Comparison of ENCODE assay signal across 9 cellular contexts in the genomic region with DNA sequence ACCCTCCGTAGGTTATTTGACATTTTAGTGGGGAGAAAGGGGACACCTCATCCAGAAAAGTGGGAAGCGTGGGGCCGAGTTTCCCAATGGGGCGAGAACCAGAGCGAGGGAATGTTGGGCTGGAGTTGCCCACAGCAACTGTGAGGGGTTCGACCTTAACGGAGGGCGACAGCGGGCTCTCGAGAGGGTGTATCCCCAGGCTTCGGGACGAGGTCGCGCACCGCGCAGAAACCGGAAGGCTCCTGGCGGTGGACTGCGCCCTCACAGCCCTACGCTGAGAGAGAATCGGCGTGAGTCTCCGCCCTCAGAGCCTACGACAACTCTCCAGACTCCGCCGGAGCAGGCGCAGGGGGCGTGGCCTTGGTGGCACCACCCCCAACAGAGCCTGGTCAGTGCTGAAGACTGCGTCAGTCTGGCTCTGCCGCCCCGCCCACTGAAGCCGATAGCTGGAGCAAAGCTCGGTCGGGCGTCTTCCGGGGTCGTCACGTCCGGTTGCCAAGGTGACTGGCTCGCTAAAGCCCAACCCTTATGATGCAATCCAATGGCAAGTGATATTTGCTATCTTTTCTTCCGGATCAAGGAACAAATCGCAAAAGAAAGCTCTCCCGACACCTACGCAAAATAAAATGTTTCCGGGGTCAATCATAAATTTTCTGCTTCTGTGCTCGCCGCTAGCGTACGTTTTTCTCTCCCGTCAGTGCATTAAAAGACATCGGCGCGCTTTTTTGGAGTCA.
DNase-seq lines count a peak whose midpoint lies in the region; ATAC-seq and FAIRE-seq lines count a peak whose summit lies in the region.
"Had no signal": no experiment of that assay in that cellular context is flagged by ENCODE, and none has a peak within 500 bp of the region (broad histone marks: within the 10 kb centered on the region; RNA-seq: fewer than 3 reads in every experiment).

A gene with protein sequence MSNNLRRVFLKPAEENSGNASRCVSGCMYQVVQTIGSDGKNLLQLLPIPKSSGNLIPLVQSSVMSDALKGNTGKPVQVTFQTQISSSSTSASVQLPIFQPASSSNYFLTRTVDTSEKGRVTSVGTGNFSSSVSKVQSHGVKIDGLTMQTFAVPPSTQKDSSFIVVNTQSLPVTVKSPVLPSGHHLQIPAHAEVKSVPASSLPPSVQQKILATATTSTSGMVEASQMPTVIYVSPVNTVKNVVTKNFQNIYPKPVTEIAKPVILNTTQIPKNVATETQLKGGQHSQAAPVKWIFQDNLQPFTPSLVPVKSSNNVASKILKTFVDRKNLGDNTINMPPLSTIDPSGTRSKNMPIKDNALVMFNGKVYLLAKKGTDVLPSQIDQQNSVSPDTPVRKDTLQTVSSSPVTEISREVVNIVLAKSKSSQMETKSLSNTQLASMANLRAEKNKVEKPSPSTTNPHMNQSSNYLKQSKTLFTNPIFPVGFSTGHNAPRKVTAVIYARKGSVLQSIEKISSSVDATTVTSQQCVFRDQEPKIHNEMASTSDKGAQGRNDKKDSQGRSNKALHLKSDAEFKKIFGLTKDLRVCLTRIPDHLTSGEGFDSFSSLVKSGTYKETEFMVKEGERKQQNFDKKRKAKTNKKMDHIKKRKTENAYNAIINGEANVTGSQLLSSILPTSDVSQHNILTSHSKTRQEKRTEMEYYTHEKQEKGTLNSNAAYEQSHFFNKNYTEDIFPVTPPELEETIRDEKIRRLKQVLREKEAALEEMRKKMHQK (minus strand): TSS at position 257 of the 734 bp plus-strand sequence. CDS start 234 bp downstream, at position 23.

- peak within 1 kb of the TSS; percentile 99 for H3K27ac Mint-ChIP-seq in central memory CD8-positive, alpha-beta T cell (ENCODE audit: low read depth)

- peak; percentile 89 for FAIRE-seq in islet of Langerhans (lab: Jason Lieb, UNC)
- FAIRE-seq: colon had no signal

- H3K4me3 Mint-ChIP-seq in central memory CD8-positive, alpha-beta T cell, result peak within 1 kb of the TSS; percentile 82

- peak; percentile 91 for DNase-seq in AG08396 (ENCODE audit: low spot score)
- DNase-seq in NCI-H345 treated with DMSO at 0.1 percent for 48 hours (lab: John Stamatoyannopoulos, UW; ENCODE audit: unreplicated experiment), result peak; percentile 94
- DNase-seq in activated CD4-positive, CD25-positive, alpha-beta regulatory T cell treated with anti-CD3 and anti-CD28 coated beads, Interleukin-2, amount 50 U/mL, for 16 hours (ENCODE audit: low read depth, low spot score), result peak; percentile 99
- DNase-seq in central memory CD8-positive, alpha-beta T cell (ENCODE audit: low spot score in 2 of 2), result peak; percentile 99 to 100
- DNase-seq in stimulated activated CD4-positive, alpha-beta T cell treated with anti-CD3 and anti-CD28 coated beads, Interleukin-12 subunit alpha, Interleukin-12 subunit beta, amount 100 ng/mL, for 4 hours, result peak; percentile 99

- H3K27me3 Mint-ChIP-seq in central memory CD8-positive, alpha-beta T cell, result peaks cover 16% of the 10 kb centered on the region

- peaks cover 31% of the 10 kb centered on the region for H3K9me3 Mint-ChIP-seq in central memory CD8-positive, alpha-beta T cell

- peaks cover 20% of the 10 kb centered on the region for H3K36me3 Mint-ChIP-seq in central memory CD8-positive, alpha-beta T cell (ENCODE audit: insufficient read depth)

- peaks cover 38% of the 10 kb centered on the region for H3K4me1 Mint-ChIP-seq in central memory CD8-positive, alpha-beta T cell

- ATAC-seq in GM18909 (IDR thresholded peaks at IDR 0.05; ENCODE audit: poor library complexity, unreplicated experiment) (peak; percentile 96), HG03175 (IDR thresholded peaks at IDR 0.05; ENCODE audit: unreplicated experiment) (peak; percentile 96)
- ATAC-seq in central memory CD8-positive, alpha-beta T cell (replicated peaks; ENCODE audit: extremely low read depth, poor library complexity, severe bottlenecking), result peak; percentile 97

Comparison
In these comparisons a context has a peak if more than half of its experiments do, and no peak if none do; other contexts are left out.
1. Peak in every context shown above with its lines: DNase-seq and ATAC-seq.